In the genomic region with DNA sequence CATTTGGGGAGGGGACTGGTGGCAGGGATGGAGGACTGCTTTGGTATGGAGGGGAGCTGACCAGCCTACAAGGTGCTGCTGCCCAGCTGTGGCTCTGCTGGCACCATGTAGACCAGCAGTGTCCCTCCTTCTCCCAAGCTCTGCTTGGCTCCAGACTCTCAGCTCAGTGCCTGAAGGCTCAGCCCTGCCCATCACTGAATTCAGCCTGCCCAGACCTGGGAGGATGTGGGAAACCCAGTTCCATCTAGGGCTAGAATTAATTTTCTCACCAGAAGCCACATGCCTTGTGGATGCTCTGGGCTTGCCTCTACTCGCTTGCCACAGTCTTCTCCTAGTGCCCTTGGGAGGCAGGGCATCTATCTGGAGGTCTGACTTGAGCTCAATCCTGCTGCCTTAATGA, we compare ENCODE assay signal across 24 cellular contexts.
DNase-seq lines count a peak whose midpoint lies in the region; ATAC-seq and TF ChIP-seq lines count a peak whose summit lies in the region.
"Had no signal": no experiment of that assay in that cellular context is flagged by ENCODE, and none has a peak within 500 bp of the region (broad histone marks: within the 10 kb centered on the region; RNA-seq: fewer than 3 reads in every experiment).

No MANE protein-coding gene starts in this region.

- H3K27ac Mint-ChIP-seq in activated CD4-positive, alpha-beta memory T cell treated with anti-CD3 and anti-CD28 coated beads, Interleukin-2, amount 10 ng/mL, durations not matched to agents 7 days and 5 days, result peak overlapping the region; percentile 88
- no peak overlapping the region for H3K27ac Mint-ChIP-seq in activated CD4-positive, alpha-beta memory T cell treated with anti-CD3 and anti-CD28 coated beads for 36 hours
- H3K27ac Mint-ChIP-seq in stimulated activated naive B cell treated with anti-CD40 and anti-IgM and Interleukin-4, amounts not matched to agents 10 μg/mL and 1 μg/mL and 100 μg/mL, for 72 hours, result peak overlapping the region; percentile 7
- H3K27ac Mint-ChIP-seq: naive thymus-derived CD8-positive, alpha-beta T cell; type B pancreatic cell had no signal

- no peak overlapping the region for H3K4me3 Mint-ChIP-seq in activated CD4-positive, alpha-beta memory T cell treated with anti-CD3 and anti-CD28 coated beads, Interleukin-2, amount 10 ng/mL, durations not matched to agents 7 days and 5 days
- no peak overlapping the region for H3K4me3 Mint-ChIP-seq in activated CD4-positive, alpha-beta memory T cell treated with anti-CD3 and anti-CD28 coated beads for 36 hours
- no peak overlapping the region for H3K4me3 Mint-ChIP-seq in stimulated activated naive B cell treated with anti-CD40 and anti-IgM and Interleukin-4, amounts not matched to agents 10 μg/mL and 1 μg/mL and 100 μg/mL, for 72 hours
- H3K4me3 Mint-ChIP-seq: activated T-helper 17 cell treated with anti-CD3 and anti-CD28 coated beads, Interleukin-2, amount 50 U/mL, for 72 hours; type B pancreatic cell had no signal

- CTCF ChIA-PET in activated CD4-positive, alpha-beta memory T cell treated with anti-CD3 and anti-CD28 coated beads, Interleukin-2, amount 10 ng/mL, durations not matched to agents 7 days and 5 days (lab: Charles Lee), result interaction anchor here (0.6 kb wide), 1 partner anchor 26 kb away, joined by 4 read pairs; no protein-coding TSS in a partner anchor
- CTCF ChIA-PET in activated CD4-positive, alpha-beta memory T cell treated with anti-CD3 and anti-CD28 coated beads for 36 hours (lab: Charles Lee), result no interaction called here
- CTCF ChIA-PET in RWPE1 (lab: Yijun Ruan, JAX), result no interaction called here

- no peaks in the 10 kb centered on the region for H3K27me3 ChIP-seq in esophagus squamous epithelium
- no peaks in the 10 kb centered on the region for H3K27me3 ChIP-seq in Peyer's patch
- H3K27me3 ChIP-seq: heart left ventricle, pancreas, right atrium auricular region, stomach had no signal

- TF ChIP-seq POLR2A in esophagus squamous epithelium (IDR thresholded peaks at IDR 0.05) (no peak), Peyer's patch (IDR thresholded peaks at IDR 0.05) (no peak)

- no peaks in the 10 kb centered on the region for H3K27me3 Mint-ChIP-seq in activated CD4-positive, alpha-beta memory T cell treated with anti-CD3 and anti-CD28 coated beads, Interleukin-2, amount 10 ng/mL, durations not matched to agents 7 days and 5 days
- no peaks in the 10 kb centered on the region for H3K27me3 Mint-ChIP-seq in activated CD4-positive, alpha-beta memory T cell treated with anti-CD3 and anti-CD28 coated beads for 36 hours
- no peaks in the 10 kb centered on the region for H3K27me3 Mint-ChIP-seq in stimulated activated naive B cell treated with anti-CD40 and anti-IgM and Interleukin-4, amounts not matched to agents 10 μg/mL and 1 μg/mL and 100 μg/mL, for 72 hours
- H3K27me3 Mint-ChIP-seq: activated T-helper 17 cell treated with anti-CD3 and anti-CD28 coated beads, Interleukin-2, amount 50 U/mL, for 72 hours; naive thymus-derived CD8-positive, alpha-beta T cell had no signal

- H3K36me3 ChIP-seq in esophagus squamous epithelium (no peaks in the 10 kb centered on the region), Peyer's patch (no peaks in the 10 kb centered on the region)
- H3K36me3 ChIP-seq: heart left ventricle, pancreas, right atrium auricular region, stomach had no signal

- H3K4me3 ChIP-seq in esophagus squamous epithelium (no peak overlapping the region), Peyer's patch (no peak overlapping the region)
- H3K4me3 ChIP-seq: heart left ventricle, pancreas, right atrium auricular region, stomach had no signal

- H3K9me3 Mint-ChIP-seq in activated CD4-positive, alpha-beta memory T cell treated with anti-CD3 and anti-CD28 coated beads, Interleukin-2, amount 10 ng/mL, durations not matched to agents 7 days and 5 days, result no peaks in the 10 kb centered on the region
- H3K9me3 Mint-ChIP-seq in activated CD4-positive, alpha-beta memory T cell treated with anti-CD3 and anti-CD28 coated beads for 36 hours, result no peaks in the 10 kb centered on the region
- no peaks in the 10 kb centered on the region for H3K9me3 Mint-ChIP-seq in stimulated activated naive B cell treated with anti-CD40 and anti-IgM and Interleukin-4, amounts not matched to agents 10 μg/mL and 1 μg/mL and 100 μg/mL, for 72 hours
- H3K9me3 Mint-ChIP-seq: activated T-helper 17 cell treated with anti-CD3 and anti-CD28 coated beads, Interleukin-2, amount 50 U/mL, for 72 hours; naive thymus-derived CD8-positive, alpha-beta T cell; type B pancreatic cell had no signal

- no peak for ATAC-seq in stimulated activated naive B cell treated with anti-CD40 and anti-IgM and Interleukin-4, amounts not matched to agents 10 μg/mL and 1 μg/mL and 100 μg/mL, for 72 hours (replicated peaks)
- ATAC-seq in GM19328 (IDR thresholded peaks at IDR 0.05; ENCODE audit: unreplicated experiment), result no peak
- ATAC-seq: activated T-helper 17 cell treated with anti-CD3 and anti-CD28 coated beads, Interleukin-2, amount 50 U/mL, for 72 hours; heart left ventricle; left lobe of liver; naive thymus-derived CD8-positive, alpha-beta T cell; pancreas; SK-N-SH treated with all-trans-retinoic acid at 6 μM for 48 hours had no signal

- no peak for TF ChIP-seq CTCF in RWPE1 (conservative IDR thresholded peaks at IDR 0.05; ENCODE audit: low read depth)
- no peak for TF ChIP-seq CTCF in esophagus squamous epithelium (IDR thresholded peaks at IDR 0.05)
- TF ChIP-seq CTCF in Peyer's patch (IDR thresholded peaks at IDR 0.05), result no peak

- H3K36me3 Mint-ChIP-seq in activated CD4-positive, alpha-beta memory T cell treated with anti-CD3 and anti-CD28 coated beads, Interleukin-2, amount 10 ng/mL, durations not matched to agents 7 days and 5 days (ENCODE audit: low read depth), result no peaks in the 10 kb centered on the region
- H3K36me3 Mint-ChIP-seq in activated CD4-positive, alpha-beta memory T cell treated with anti-CD3 and anti-CD28 coated beads for 36 hours, result no peaks in the 10 kb centered on the region
- no peaks in the 10 kb centered on the region for H3K36me3 Mint-ChIP-seq in stimulated activated naive B cell treated with anti-CD40 and anti-IgM and Interleukin-4, amounts not matched to agents 10 μg/mL and 1 μg/mL and 100 μg/mL, for 72 hours
- H3K36me3 Mint-ChIP-seq: naive thymus-derived CD8-positive, alpha-beta T cell; type B pancreatic cell had no signal

- WGBS in esophagus squamous epithelium, 2 donors, result 22% methylated on average over 1 of the region's 1 CpG; no CpG with 5 or more reads in 1 of the 2 donors

- POLR2A ChIA-PET in activated CD4-positive, alpha-beta memory T cell treated with anti-CD3 and anti-CD28 coated beads, Interleukin-2, amount 10 ng/mL, durations not matched to agents 7 days and 5 days (lab: Charles Lee), result interaction anchor here (0.8 to 3.2 kb wide), 5 partner anchors 10 to 62 kb away, joined by 3 to 9 read pairs (median 4); no protein-coding TSS in a partner anchor
- POLR2A ChIA-PET in activated CD4-positive, alpha-beta memory T cell treated with anti-CD3 and anti-CD28 coated beads for 36 hours (lab: Charles Lee), result interaction anchor here (0.9 kb wide), 1 partner anchor 18 kb away, joined by 3 read pairs; no protein-coding TSS in a partner anchor
- POLR2A ChIA-PET in RWPE1 (lab: Yijun Ruan, JAX; ENCODE audit: low non-redundant PET), result no interaction called here

- peak; percentile 49 for DNase-seq in activated CD4-positive, alpha-beta memory T cell treated with anti-CD3 and anti-CD28 coated beads, Interleukin-2, amount 10 ng/mL, durations not matched to agents 7 days and 5 days
- no peak for DNase-seq in activated CD4-positive, alpha-beta memory T cell treated with anti-CD3 and anti-CD28 coated beads for 36 hours
- DNase-seq in RWPE1 (ENCODE audit: low spot score) (no peak), esophagus squamous epithelium (lab: John Stamatoyannopoulos, UW) (no peak), Peyer's patch (no peak), cerebellar nuclear complex (lab: John Stamatoyannopoulos, UW) (no peak)
- no peak for DNase-seq in stimulated activated naive B cell treated with anti-CD40 and anti-IgM and Interleukin-4, amounts not matched to agents 10 μg/mL and 1 μg/mL and 100 μg/mL, for 72 hours
- DNase-seq: activated CD4-positive, CD25-positive, alpha-beta regulatory T cell; C1 segment of cervical spinal cord; H7; heart left ventricle; naive thymus-derived CD8-positive, alpha-beta T cell; NCI-H146; NCI-H526; pancreas; stimulated activated CD4-positive, alpha-beta T cell treated with anti-CD3 and anti-CD28 coated beads, Interleukin-12 subunit alpha, Interleukin-12 subunit beta, amount 100 ng/mL, for 4 hours; stimulated activated CD4-positive, alpha-beta T cell treated with anti-CD3 and anti-CD28 coated beads, Interleukin-4, amount 100 ng/mL, for 4 hours; stomach had no signal

- H3K4me1 Mint-ChIP-seq in activated CD4-positive, alpha-beta memory T cell treated with anti-CD3 and anti-CD28 coated beads, Interleukin-2, amount 10 ng/mL, durations not matched to agents 7 days and 5 days, result peaks cover 98% of the 10 kb centered on the region
- H3K4me1 Mint-ChIP-seq in activated CD4-positive, alpha-beta memory T cell treated with anti-CD3 and anti-CD28 coated beads for 36 hours (ENCODE audit: low read depth), result peaks cover 63% of the 10 kb centered on the region
- H3K4me1 Mint-ChIP-seq in stimulated activated naive B cell treated with anti-CD40 and anti-IgM and Interleukin-4, amounts not matched to agents 10 μg/mL and 1 μg/mL and 100 μg/mL, for 72 hours, result peaks cover 64 to 69% of the 10 kb centered on the region in 2 donors

- H3K4me1 ChIP-seq in esophagus squamous epithelium (peaks cover 36 to 85% (median 49%) of the 10 kb centered on the region in 3 donors), Peyer's patch (peaks cover 0 to 12% (median 7%) of the 10 kb centered on the region in 4 donors)
- H3K4me1 ChIP-seq: pancreas had no signal

- H3K9me3 ChIP-seq in esophagus squamous epithelium (no peaks in the 10 kb centered on the region), Peyer's patch (no peaks in the 10 kb centered on the region)
- H3K9me3 ChIP-seq: heart left ventricle, pancreas, right atrium auricular region, stomach had no signal

- H3K27ac ChIP-seq in RWPE1 (peak overlapping the region; percentile 62), esophagus squamous epithelium (peak overlapping the region; percentile 65 to 79 (median 68)), Peyer's patch (no peak overlapping the region)
- H3K27ac ChIP-seq: heart left ventricle, pancreas, right atrium auricular region, stomach had no signal

- intact Hi-C loops in activated CD4-positive, alpha-beta memory T cell treated with anti-CD3 and anti-CD28 coated beads for 36 hours (cut with micrococcal nuclease), result no loop called here
- intact Hi-C loops in esophagus squamous epithelium (cut with DNase I), result no loop called here

Comparison
In these comparisons a context has a peak if more than half of its experiments do, and no peak if none do; other contexts are left out.
1. H3K27ac ChIP-seq: peak in RWPE1 (single experiment) and esophagus squamous epithelium (4 of 4); none in Peyer's patch (0 of 4).